Comparison of ENCODE assay signal across 13 cellular contexts in genomic region chr21:36647279-36648093, GRCh38. TPM values are rescaled to one million over a fixed set of nuclear protein-coding genes. Genes with fewer than 3 reads are reported as not detected.
DNase-seq lines count a peak whose midpoint lies in the region; ATAC-seq and TF ChIP-seq lines count a peak whose summit lies in the region.
"Had no signal": no experiment of that assay in that cellular context is flagged by ENCODE, and none has a peak within 500 bp of the region (broad histone marks: within the 10 kb centered on the region; RNA-seq: fewer than 3 reads in every experiment).

No MANE protein-coding gene starts in this region.

- CTCF ChIA-PET in PC-3 (lab: Charles Lee), result interaction anchor here (1.0 kb wide), 2 partner anchors 17 to 270 kb away, joined by 4 read pairs; no protein-coding TSS in a partner anchor

- H4K20me1 ChIP-seq in PC-3 (ENCODE audit: low read length), result no peaks in the 10 kb centered on the region

- peak overlapping the region; percentile 40 for H3K27ac ChIP-seq in PC-3 (ENCODE audit: low read length)
- H3K27ac ChIP-seq: VCaP had no signal

- H3K27ac Mint-ChIP-seq in nephron progenitor cell, result no peak overlapping the region
- H3K27ac Mint-ChIP-seq: activated T-helper 17 cell treated with anti-CD3 and anti-CD28 coated beads, Interleukin-2, amount 50 U/mL, for 72 hours; CD8-positive, alpha-beta memory T cell had no signal

- peak; percentile 70 for DNase-seq in ELR (ENCODE audit: low read depth)
- peak; percentile 89 for DNase-seq in PC-3
- DNase-seq in nephron progenitor cell, result peak; percentile 22
- DNase-seq in SK-N-DZ (ENCODE audit: low spot score), result no peak
- no peak for DNase-seq in NCI-H1092 (lab: John Stamatoyannopoulos, UW)
- DNase-seq: CD8-positive, alpha-beta memory T cell; effector CD8-positive, alpha-beta T cell; right cardiac atrium had no signal

- peaks cover 17% of the 10 kb centered on the region for H3K27me3 Mint-ChIP-seq in nephron progenitor cell (ENCODE audit: low read depth, poor library complexity)

- no peaks in the 10 kb centered on the region for H3K9me3 ChIP-seq in PC-3 (ENCODE audit: low read length)

- H3K4me3 ChIP-seq in PC-3 (ENCODE audit: low read length), result no peak overlapping the region

- ATAC-seq in PC-3 (peak; percentile 100), esophagus mucosa (peak; percentile 38), GM19324 (IDR thresholded peaks at IDR 0.05; ENCODE audit: low FRiP score, unreplicated experiment) (no peak), GM18517 (IDR thresholded peaks at IDR 0.05; ENCODE audit: unreplicated experiment) (no peak)
- ATAC-seq: activated T-helper 17 cell treated with anti-CD3 and anti-CD28 coated beads, Interleukin-2, amount 50 U/mL, for 72 hours had no signal

- H3F3A ChIP-seq in PC-3 (ENCODE audit: low read length, unreplicated experiment), result no peaks in the 10 kb centered on the region

- H2AFZ ChIP-seq in PC-3 (ENCODE audit: low read length), result 0 out of 2 replicates have a peak overlapping the region, but pooled peaks have one; percentile 26

- intact Hi-C loops in PC-3 (cut with micrococcal nuclease), result no loop called here

- no TSS peak for BruUV-seq in PC-3 (replicated peaks; lab: Mats Ljungman, UMichigan)

- peaks cover 16% of the 10 kb centered on the region for H3K4me1 ChIP-seq in PC-3 (ENCODE audit: insufficient read depth, low read length)

- peaks cover 15% of the 10 kb centered on the region for H3K4me1 Mint-ChIP-seq in nephron progenitor cell
- H3K4me1 Mint-ChIP-seq: activated T-helper 17 cell treated with anti-CD3 and anti-CD28 coated beads, Interleukin-2, amount 50 U/mL, for 72 hours; CD8-positive, alpha-beta memory T cell had no signal

- peak overlapping the region; percentile 44 for H3K4me2 ChIP-seq in PC-3 (ENCODE audit: low read length)

- TF ChIP-seq CTCF in PC-3 (conservative IDR thresholded peaks at IDR 0.05; ENCODE audit: low read depth, low read length), result no peak
- no peak for TF ChIP-seq CTCF in nephron progenitor cell (IDR thresholded peaks at IDR 0.05)

- POLR2A ChIA-PET in PC-3 (lab: Charles Lee; ENCODE audit: unreplicated experiment), result no interaction called here

- H3K9ac ChIP-seq in PC-3 (ENCODE audit: low read length), result no peak overlapping the region

- H3K36me3 ChIP-seq in PC-3 (ENCODE audit: low read depth, low read length), result no peaks in the 10 kb centered on the region

- H3K4me3 Mint-ChIP-seq in nephron progenitor cell, result no peak overlapping the region
- H3K4me3 Mint-ChIP-seq: activated T-helper 17 cell treated with anti-CD3 and anti-CD28 coated beads, Interleukin-2, amount 50 U/mL, for 72 hours; CD8-positive, alpha-beta memory T cell had no signal

- H3K79me2 ChIP-seq in PC-3 (ENCODE audit: low read length), result no peaks in the 10 kb centered on the region

- no peaks in the 10 kb centered on the region for H3K36me3 Mint-ChIP-seq in nephron progenitor cell (ENCODE audit: low read depth)
- H3K36me3 Mint-ChIP-seq: CD8-positive, alpha-beta memory T cell had no signal

- H3K27me3 ChIP-seq in PC-3 (ENCODE audit: low read length), result no peaks in the 10 kb centered on the region

- H3K9me3 Mint-ChIP-seq in nephron progenitor cell, result no peaks in the 10 kb centered on the region
- H3K9me3 Mint-ChIP-seq: activated T-helper 17 cell treated with anti-CD3 and anti-CD28 coated beads, Interleukin-2, amount 50 U/mL, for 72 hours had no signal

- H3K9me2 ChIP-seq in PC-3 (replicated peaks; ENCODE audit: low read length), result no peaks in the 10 kb centered on the region

RNA-seq across cellular contexts. Expression of gene SIM2, which starts 51.4 kb away (rescaled TPM):
- total RNA-seq in PC-3 (2014; rRNA removed), result 71.2 and 104 TPM in 2 replicates
- 18.3 TPM for total RNA-seq in esophagus mucosa
- polyA plus RNA-seq in SK-N-DZ (2014; cell fraction: cytosol; rRNA removed), result not detected in 2 replicates
- polyA plus RNA-seq in SK-N-DZ (2014; cell fraction: nucleus; rRNA removed), result not detected in 2 replicates
- total RNA-seq: CD8-positive, alpha-beta memory T cell; right cardiac atrium had no signal
- polyA plus RNA-seq: right cardiac atrium had no signal

Comparison
In these comparisons a context has a peak if more than half of its experiments do, and no peak if none do; other contexts are left out.
1. DNase-seq: peak in ELR (single experiment), PC-3 (single experiment) and nephron progenitor cell (single experiment); none in SK-N-DZ (single experiment) and NCI-H1092 (single experiment).
2. ATAC-seq: peak in PC-3 (single experiment) and esophagus mucosa (single experiment); none in GM19324 (single experiment) and GM18517 (single experiment).